Comparison of ENCODE assay signal across 8 cellular contexts in the genomic region with DNA sequence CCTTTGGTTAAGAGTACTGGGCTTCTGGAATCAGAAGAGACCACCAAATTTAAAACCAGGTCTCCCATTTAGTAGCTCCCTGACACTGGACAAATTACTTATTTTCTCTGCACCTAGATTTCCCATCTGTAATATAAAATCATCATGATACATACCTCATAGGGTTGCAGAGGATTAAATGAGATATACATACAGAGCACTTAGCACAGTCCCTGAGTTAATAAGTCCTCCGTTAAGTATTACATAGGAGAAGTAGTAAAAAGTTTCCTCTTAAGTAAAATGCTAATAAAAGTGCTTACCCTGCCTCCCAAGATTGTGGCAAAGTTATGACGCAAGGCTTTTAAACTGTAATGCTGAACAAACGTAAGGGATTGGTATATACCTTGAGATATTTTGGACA. TPM values are rescaled to one million over a fixed set of nuclear protein-coding genes. Genes with fewer than 3 reads are reported as not detected.
A peak's percentile ranks its signal among the peaks of the same experiment; 100 is the strongest.
DNase-seq lines count a peak whose midpoint lies in the region; FAIRE-seq and TF ChIP-seq lines count a peak whose summit lies in the region.

No MANE protein-coding gene starts in this region.

- H3K4me2 ChIP-seq in H1 (ENCODE audit: insufficient read depth in 1 of 2, low read depth in 2 of 2, low read length in 2 of 2) (peak overlapping the region; percentile 71 to 97; a peak in 3 of 4 replicates), neuronal stem cell (ENCODE audit: insufficient read depth, low read length, poor library complexity, severe bottlenecking) (peak overlapping the region; percentile 11)

- 13% methylated on average over 3 of the region's 3 CpGs; no CpG with 5 or more reads in 1 of the 2 experiments for WGBS in H1 (ENCODE audit: extremely low coverage in 1 of 2, insufficient coverage in 1 of 2, insufficient read length in 1 of 2, insufficient replicate concordance in 2 of 2, low coverage in 1 of 2, low lambda C conversion rate in 2 of 2, missing lambda C conversion rate in 1 of 2), 2 experiments
- no CpG with 5 or more reads among the region's 3 CpGs for WGBS in neuronal stem cell (ENCODE audit: extremely low coverage in 2 of 2, insufficient read length in 2 of 2, insufficient replicate concordance in 1 of 2), 2 donors

- TF ChIP-seq CTCF in H1 (IDR thresholded peaks at IDR 0.05; ENCODE audit: control extremely low read depth in 1 of 3, insufficient read depth in 1 of 3, low read depth in 1 of 3, low read length in 3 of 3), result no peak

- H3K9ac ChIP-seq in H1 (replicated peaks in 1 of 4; ENCODE audit: extremely low read depth in 1 of 4, low read depth in 3 of 4, low read length in 3 of 4), result no peak overlapping the region
- no peak overlapping the region for H3K9ac ChIP-seq in neuronal stem cell (ENCODE audit: low read depth, low read length, poor library complexity)

- H2BK20ac ChIP-seq in H1 (ENCODE audit: low read length), result no peak overlapping the region

- H2BK5ac ChIP-seq in H1 (ENCODE audit: low read depth, low read length) (no peak overlapping the region), neuronal stem cell (ENCODE audit: low read length) (no peak overlapping the region)

- no peak overlapping the region for H4K91ac ChIP-seq in H1 (replicated peaks; ENCODE audit: insufficient read length, low read length)
- H4K91ac ChIP-seq in neuronal stem cell (ENCODE audit: low read depth, low read length, poor library complexity), result no peak overlapping the region

- FAIRE-seq in H1 (lab: Jason Lieb, UNC) (no peak), urothelium cell line (lab: Jason Lieb, UNC) (no peak)

- H3K9me3 ChIP-seq in MG63 (no peaks in the 10 kb centered on the region), H1 (ENCODE audit: insufficient read depth in 2 of 2, low read depth in 1 of 2, low read length in 1 of 2) (no peaks in the 10 kb centered on the region), neuronal stem cell (replicated peaks in 1 of 2; ENCODE audit: control insufficient read depth in 2 of 2, insufficient read depth in 1 of 2, low read depth in 1 of 2, low read length in 2 of 2) (no peaks in the 10 kb centered on the region)

- peaks cover 4% of the 10 kb centered on the region; the same call in 1 of the 2 replicates for H3K23me2 ChIP-seq in H1 (ENCODE audit: low read depth, low read length)

- CTCF ChIA-PET in H1 (lab: Charles Lee; ENCODE audit: partially characterized antibody), result no interaction called here
- CTCF ChIA-PET in HEK293T (lab: Yijun Ruan, JAX), result no interaction called here

- no peak overlapping the region for H3K18ac ChIP-seq in H1 (ENCODE audit: extremely low read depth, low read length)
- no peak overlapping the region for H3K18ac ChIP-seq in neuronal stem cell (ENCODE audit: low read length)

- no peak overlapping the region for H3K56ac ChIP-seq in H1 (replicated peaks; ENCODE audit: insufficient read length, low read depth, low read length)

- H2BK12ac ChIP-seq in H1 (ENCODE audit: low read depth, low read length) (no peak overlapping the region), neuronal stem cell (ENCODE audit: low read length) (no peak overlapping the region)

- H3K4me3 ChIP-seq in MG63 (peak overlapping the region; percentile 67), H1 (ENCODE audit: extremely low read depth in 1 of 4, insufficient read depth in 2 of 4, low read depth in 3 of 4, low read length in 4 of 4) (peak overlapping the region; percentile 47 to 92 (median 80)), neuronal stem cell (ENCODE audit: low read length in 2 of 2) (peak overlapping the region; percentile 69 to 70)

- POLR2A ChIA-PET in H1 (lab: Charles Lee; ENCODE audit: partially characterized antibody) (interaction anchor here (1.0 kb wide), 1 partner anchor 56 kb away, joined by 3 read pairs; no protein-coding TSS in a partner anchor), HEK293T (lab: Yijun Ruan, JAX) (interaction anchor here (1.7 kb wide), 1 partner anchor 18 kb away, joined by 3 read pairs; no protein-coding TSS in a partner anchor)

- no peaks in the 10 kb centered on the region; the same call in 1 of the 2 replicates for H3K79me1 ChIP-seq in H1 (ENCODE audit: low read depth, low read length)
- H3K79me1 ChIP-seq in neuronal stem cell (ENCODE audit: low read depth, low read length), result no peaks in the 10 kb centered on the region

- H3K4me1 ChIP-seq in H1 (replicated peaks in 1 of 4; ENCODE audit: control insufficient read depth in 3 of 4, insufficient read depth in 4 of 4, low read length in 3 of 4) (0 out of 7 replicates have a peak, but pooled peaks cover 0 to 2% (median 0%) of the 10 kb centered on the region in 4 experiments), neuronal stem cell (ENCODE audit: control insufficient read depth in 2 of 2, insufficient read depth in 1 of 2, low read depth in 1 of 2, low read length in 2 of 2) (no peaks in the 10 kb centered on the region)

- no peak overlapping the region for H2BK15ac ChIP-seq in H1 (ENCODE audit: low read length)
- no peak overlapping the region for H2BK15ac ChIP-seq in neuronal stem cell (ENCODE audit: low read length)

- H2BK120ac ChIP-seq in H1 (replicated peaks; ENCODE audit: low read depth, low read length) (no peak overlapping the region), neuronal stem cell (ENCODE audit: low read depth, low read length) (no peak overlapping the region)

- no peak overlapping the region for H2AFZ ChIP-seq in H1 (ENCODE audit: low read length)
- H2AFZ ChIP-seq in neuronal stem cell (ENCODE audit: low read length), result peak overlapping the region; percentile 91

- H3K4ac ChIP-seq in H1 (replicated peaks; ENCODE audit: insufficient read length, low read depth, low read length), result no peak overlapping the region
- H3K4ac ChIP-seq in neuronal stem cell (ENCODE audit: low read length), result no peak overlapping the region

- H4K20me1 ChIP-seq in H1 (replicated peaks in 1 of 2; ENCODE audit: control insufficient read depth in 1 of 2, insufficient read depth in 2 of 2, low read length in 2 of 2), result peaks cover 0 to 1% of the 10 kb centered on the region in 2 experiments

- H3K23ac ChIP-seq in H1 (ENCODE audit: insufficient read length) (no peak overlapping the region), neuronal stem cell (ENCODE audit: low read depth, low read length, poor library complexity) (no peak overlapping the region)

- DNase-seq in NCI-H82 (lab: John Stamatoyannopoulos, UW), result peak; percentile 28
- no peak for DNase-seq in NCI-H82 treated with DMSO at 0.1 percent for 48 hours (lab: John Stamatoyannopoulos, UW; ENCODE audit: unreplicated experiment)
- no peak for DNase-seq in MG63
- DNase-seq in H1 (ENCODE audit: low read depth in 1 of 2, low spot score in 2 of 2), result no peak
- DNase-seq in neuronal stem cell (ENCODE audit: low spot score), result no peak
- DNase-seq in epidermal melanocyte (ENCODE audit: insufficient read length, low spot score), result no peak
- DNase-seq in HEK293T (ENCODE audit: extremely low spot score), result no peak
- no peak for DNase-seq in urothelium cell line (ENCODE audit: low spot score)

- TF ChIP-seq POLR2A in H1 (IDR thresholded peaks at IDR 0.05; ENCODE audit: control extremely low read depth in 1 of 2, low read depth in 2 of 2, low read length in 2 of 2), result no peak

- H3K79me2 ChIP-seq in H1 (ENCODE audit: control insufficient read depth in 1 of 2, insufficient read depth in 2 of 2, low read length in 2 of 2), result peaks cover 0 to 31% of the 10 kb centered on the region in 2 experiments; a peak in 2 of 4 replicates

- no peak overlapping the region for H2AK5ac ChIP-seq in H1 (ENCODE audit: low read depth, low read length)
- no peak overlapping the region for H2AK5ac ChIP-seq in neuronal stem cell (ENCODE audit: low read depth, low read length)

- H3K27ac ChIP-seq in H1 (ENCODE audit: low read depth, low read length), result no peak overlapping the region; the same call in 1 of the 2 replicates
- no peak overlapping the region for H3K27ac ChIP-seq in neuronal stem cell (replicated peaks; ENCODE audit: low read length)

- no peak overlapping the region for H4K5ac ChIP-seq in H1 (ENCODE audit: insufficient read length, low read depth, low read length)

- no peaks in the 10 kb centered on the region for H3K27me3 ChIP-seq in MG63
- H3K27me3 ChIP-seq in H1 (replicated peaks in 1 of 4; ENCODE audit: control insufficient read depth in 3 of 4, extremely low read depth in 1 of 4, insufficient read depth in 3 of 4, low read length in 3 of 4), result no peaks in the 10 kb centered on the region
- H3K27me3 ChIP-seq in neuronal stem cell (ENCODE audit: control insufficient read depth in 3 of 3, insufficient read depth in 3 of 3, low read depth in 1 of 3, low read length in 3 of 3), result no peaks in the 10 kb centered on the region

- no peak overlapping the region for H4K8ac ChIP-seq in H1 (ENCODE audit: extremely low read depth, insufficient read depth, low read length)
- no peak overlapping the region for H4K8ac ChIP-seq in neuronal stem cell (ENCODE audit: low read depth, low read length)

- H3K14ac ChIP-seq in H1 (ENCODE audit: insufficient read length), result no peak overlapping the region
- no peak overlapping the region for H3K14ac ChIP-seq in neuronal stem cell (ENCODE audit: low read length)

- TF ChIP-seq RAD21 in H1 (IDR thresholded peaks at IDR 0.05 in 1 of 2, conservative IDR thresholded peaks at IDR 0.05 in 1 of 2; ENCODE audit: low read depth in 2 of 2, low read length in 2 of 2), result no peak

- no peak for TF ChIP-seq EP300 in H1 (IDR thresholded peaks at IDR 0.05; ENCODE audit: borderline replicate concordance in 1 of 2, low read depth in 2 of 2, low read length in 2 of 2)

- H3K36me3 ChIP-seq in MG63 (no peaks in the 10 kb centered on the region), H1 (ENCODE audit: control insufficient read depth in 2 of 4, insufficient read depth in 4 of 4, low read length in 3 of 4) (peaks cover 0 to 4% (median 0%) of the 10 kb centered on the region in 4 experiments; a peak in 1 of 8 replicates), neuronal stem cell (replicated peaks in 1 of 2; ENCODE audit: control insufficient read depth in 2 of 2, insufficient read depth in 2 of 2, low read length in 2 of 2) (no peaks in the 10 kb centered on the region)

TF ChIP-seq in H1, 55 proteins besides CTCF, POLR2A, EP300 and RAD21 (continues in another document):
- TF ChIP-seq CREB1 (IDR thresholded peaks at IDR 0.05) (no peak), SUZ12 (IDR thresholded peaks at IDR 0.05; ENCODE audit: low read length) (no peak)

TF ChIP-seq in HEK293T, 16 proteins besides CTCF, POLR2A, EP300 and RAD21 (continues in another document):
- TF ChIP-seq L3MBTL2 (conservative IDR thresholded peaks at IDR 0.05) (no peak), ZNF384 (IDR thresholded peaks at IDR 0.05) (no peak)

RNA-seq across cellular contexts. Expression of gene CHIC1, which starts 0.5 kb away (rescaled TPM):
- total RNA-seq in MG63 (2014; rRNA removed; shearing (Covaris generic); ENCODE audit: low replicate concordance), result 2.5 and 5.0 TPM in 2 replicates
- total RNA-seq in H1 (2021; fragmentation: NEBNext Ultra II Directional; extraction: Animal tissue kit (Norgen Biotek cat#: 25700)), result 9.6 and 10.1 TPM in 2 replicates
- 1.9 and 3.1 TPM in 2 replicates for polyA plus RNA-seq in H1 (2011; rRNA removed)
- polyA plus RNA-seq in H1 (2011; cell fraction: cytosol; rRNA removed), result 3.8 TPM
- 2.1 TPM for polyA plus RNA-seq in H1 (2011; cell fraction: nucleus; rRNA removed)
- 2.6 to 5.5 TPM (median 4.5 TPM) in 4 replicates for polyA plus RNA-seq in H1 (2012, experiment 1 of 2)
- 0.46 TPM for polyA plus RNA-seq in H1 (2012, experiment 2 of 2)
- 3.7 TPM for polyA plus RNA-seq in H1 (2013, experiment 1 of 2)
- 3.0 TPM for polyA plus RNA-seq in H1 (2013, experiment 2 of 2)
- polyA minus RNA-seq in H1 (2011; rRNA and poly(A)+ RNA removed), result 10.8 and 10.9 TPM in 2 replicates
- 3.1 TPM for polyA minus RNA-seq in H1 (2011; cell fraction: cytosol; rRNA and poly(A)+ RNA removed)
- polyA minus RNA-seq in H1 (2011; cell fraction: nucleus; rRNA and poly(A)+ RNA removed), result 19.4 TPM
- 4.1 TPM for polyA plus RNA-seq in neuronal stem cell (2013, experiment 1 of 2)
- 4.3 TPM for polyA plus RNA-seq in neuronal stem cell (2013, experiment 2 of 2)
